30 cellular contexts compared by ENCODE assay signal in the genomic region with DNA sequence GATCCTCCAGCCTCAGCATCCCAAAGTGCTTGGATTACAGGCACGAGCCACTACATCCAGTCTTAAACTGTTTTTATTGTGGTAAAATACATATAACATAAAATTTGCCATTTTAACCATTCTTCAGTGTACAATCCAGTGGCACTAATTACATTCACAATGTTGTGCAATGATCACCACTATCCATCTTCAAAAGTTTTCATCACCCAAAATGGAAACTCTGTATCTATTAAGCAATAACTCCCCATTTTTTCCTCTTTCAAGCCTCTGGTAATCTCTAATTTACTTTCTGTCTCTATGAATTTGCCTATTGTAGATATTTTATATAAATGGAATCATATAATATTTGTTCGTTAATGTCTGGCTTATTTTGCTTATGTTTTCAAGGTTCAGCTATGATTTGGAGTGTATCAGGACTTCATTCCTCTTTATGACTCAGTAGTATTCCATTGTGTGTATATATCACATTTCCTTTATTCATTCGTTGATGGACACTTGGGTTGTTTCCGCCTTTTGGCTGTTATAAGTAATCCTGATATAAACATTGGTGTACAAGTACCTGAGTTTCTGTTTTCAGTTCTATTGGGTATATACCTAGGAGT.
"Had no signal": no experiment of that assay in that cellular context is flagged by ENCODE, and none has a peak within 500 bp of the region (broad histone marks: within the 10 kb centered on the region; RNA-seq: fewer than 3 reads in every experiment).

No MANE protein-coding gene starts in this region.

- FAIRE-seq: frontal cortex, TTC549 had no signal

- H3K36me3 ChIP-seq: adrenal gland, colonic mucosa had no signal

- H3K4me3 Mint-ChIP-seq: activated CD4-positive, alpha-beta T cell treated with anti-CD3 and anti-CD28 coated beads, Interleukin-2, amount 10 ng/mL, durations not matched to agents 7 days and 5 days; activated CD8-positive, alpha-beta T cell treated with anti-CD3 and anti-CD28 coated beads for 36 hours; activated naive CD4-positive, alpha-beta T cell treated with anti-CD3 and anti-CD28 coated beads for 36 hours; activated naive CD4-positive, alpha-beta T cell treated with anti-CD3 and anti-CD28 coated beads, Interleukin-2, amount 50 U/mL, for 24 hours; activated naive CD8-positive, alpha-beta T cell treated with anti-CD3 and anti-CD28 coated beads for 36 hours; activated naive CD8-positive, alpha-beta T cell treated with anti-CD3 and anti-CD28 coated beads, Interleukin-2, amount 50 U/mL, for 24 hours; activated T-helper 1 cell treated with anti-CD3 and anti-CD28 coated beads, Interleukin-12 subunit alpha, Interleukin-12 subunit beta, Interleukin-2, Interleukin-4 antibody, amounts not matched to agents 30 ng/mL and 10 ng/mL and 1 ng/mL, durations not matched to agents 14 hours and 24 hours and 36 hours; endodermal cell; WTC11 had no signal

- H3K27me3 Mint-ChIP-seq: activated CD4-positive, alpha-beta T cell treated with anti-CD3 and anti-CD28 coated beads, Interleukin-2, amount 10 ng/mL, durations not matched to agents 7 days and 5 days; activated CD8-positive, alpha-beta T cell treated with anti-CD3 and anti-CD28 coated beads for 36 hours; activated naive CD4-positive, alpha-beta T cell treated with anti-CD3 and anti-CD28 coated beads, Interleukin-2, amount 50 U/mL, for 24 hours; activated naive CD8-positive, alpha-beta T cell treated with anti-CD3 and anti-CD28 coated beads for 36 hours; activated naive CD8-positive, alpha-beta T cell treated with anti-CD3 and anti-CD28 coated beads, Interleukin-2, amount 50 U/mL, for 24 hours had no signal

- H3K27me3 ChIP-seq: adrenal gland, body of pancreas, colonic mucosa had no signal

- H3K4me3 ChIP-seq: adrenal gland, body of pancreas, colonic mucosa had no signal

- ATAC-seq: activated CD8-positive, alpha-beta T cell treated with anti-CD3 and anti-CD28 coated beads for 36 hours; activated naive CD8-positive, alpha-beta T cell treated with anti-CD3 and anti-CD28 coated beads, Interleukin-2, amount 50 U/mL, for 24 hours; body of pancreas; esophagus mucosa; WTC11 had no signal

- DNase-seq: activated CD4-positive, alpha-beta T cell treated with anti-CD3 and anti-CD28 coated beads for 1 hour; activated CD4-positive, alpha-beta T cell treated with anti-CD3 and anti-CD28 coated beads for 4 hours; activated CD4-positive, alpha-beta T cell treated with anti-CD3 and anti-CD28 coated beads, Interleukin-2, amount 10 ng/mL, durations not matched to agents 7 days and 5 days; activated CD4-positive, alpha-beta T cell treated with anti-CD3 and anti-CD28 coated beads, Interleukin-2, amount 50 U/mL, for 4 hours; activated CD8-positive, alpha-beta memory T cell treated with anti-CD3 and anti-CD28 coated beads for 24 hours; activated CD8-positive, alpha-beta T cell treated with anti-CD3 and anti-CD28 coated beads for 36 hours; activated effector memory CD4-positive, alpha-beta T cell treated with anti-CD3 and anti-CD28 coated beads, Interleukin-2, amount 50 U/mL, for 16 hours; activated naive CD4-positive, alpha-beta T cell treated with anti-CD3 and anti-CD28 coated beads for 36 hours; activated naive CD8-positive, alpha-beta T cell treated with anti-CD3 and anti-CD28 coated beads for 36 hours; activated naive CD8-positive, alpha-beta T cell treated with anti-CD3 and anti-CD28 coated beads, Interleukin-2, amount 50 U/mL, for 24 hours; activated T-cell treated with anti-CD3 and anti-CD28 coated beads, Interleukin-2, amount 50 U/mL, for 48 hours; adrenal gland; amygdala; aorta; body of pancreas; caudate nucleus; cerebellar nuclear complex; colonic mucosa; effector memory CD4-positive, alpha-beta T cell; endodermal cell; foreskin fibroblast; head of caudate nucleus; hippocampal formation had no signal

- H3K9me3 ChIP-seq: adrenal gland, body of pancreas, colonic mucosa had no signal

- H3K4me1 Mint-ChIP-seq: activated naive CD4-positive, alpha-beta T cell treated with anti-CD3 and anti-CD28 coated beads, Interleukin-2, amount 50 U/mL, for 24 hours; activated naive CD8-positive, alpha-beta T cell treated with anti-CD3 and anti-CD28 coated beads for 36 hours; activated naive CD8-positive, alpha-beta T cell treated with anti-CD3 and anti-CD28 coated beads, Interleukin-2, amount 50 U/mL, for 24 hours; WTC11 had no signal

- H3K27ac ChIP-seq: adrenal gland, body of pancreas, colonic mucosa, VCaP had no signal
